In the genomic region with DNA sequence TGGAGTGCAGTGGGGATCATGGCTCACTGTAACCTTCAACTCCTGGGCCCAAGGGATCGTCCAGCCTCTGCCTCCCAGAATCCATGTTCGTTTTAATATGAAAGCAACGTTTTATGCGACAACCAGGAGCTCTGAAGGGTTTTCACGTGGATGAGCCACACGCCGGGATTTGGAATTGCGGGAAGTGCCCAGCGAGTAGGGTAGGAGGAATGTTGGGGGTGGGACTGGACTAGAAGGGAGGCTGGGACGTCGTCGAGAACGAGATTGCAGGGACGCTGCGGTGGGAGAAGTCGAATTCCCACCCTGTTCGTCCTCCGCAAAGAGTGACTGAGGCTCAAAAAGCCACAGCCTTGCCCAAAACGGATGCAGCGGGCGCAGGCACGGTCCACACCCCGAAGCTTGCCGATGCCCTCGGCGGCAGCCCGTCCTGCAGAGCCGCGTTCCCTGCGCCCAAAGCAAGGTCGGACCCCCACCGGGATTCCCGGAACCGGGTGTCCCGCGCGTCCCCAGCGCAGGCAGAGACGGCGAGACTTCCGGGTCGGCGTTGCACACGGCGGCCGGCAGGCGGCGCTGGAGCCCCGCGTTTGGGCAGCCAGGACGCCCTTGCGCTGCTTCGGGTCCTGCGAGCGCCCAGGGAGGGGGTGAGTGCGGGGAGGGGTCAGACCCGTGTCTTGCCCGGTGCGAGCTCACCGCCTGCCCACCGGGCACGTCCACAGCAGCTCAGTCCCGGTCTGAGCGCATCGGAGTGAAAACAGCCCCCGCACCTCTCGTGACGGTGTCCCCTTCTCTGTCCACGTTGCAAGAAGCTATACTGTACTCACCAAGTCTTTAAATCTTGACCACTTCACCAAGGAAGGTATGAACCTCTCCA, we compare ENCODE assay signal across 8 cellular contexts.
DNase-seq lines count a peak whose midpoint lies in the region; ATAC-seq, FAIRE-seq and TF ChIP-seq lines count a peak whose summit lies in the region.

No MANE protein-coding gene starts in this region.

- peak; percentile 43 for DNase-seq in D721Med (ENCODE audit: insufficient read length, low spot score)
- DNase-seq in HuH-7.5 (ENCODE audit: low spot score), result peak; percentile 69
- DNase-seq in RWPE1 (ENCODE audit: low spot score), result peak; percentile 74
- DNase-seq in activated effector memory CD4-positive, alpha-beta T cell treated with Interleukin-2 at 50 U/mL for 16 hours, result peak; percentile 67
- DNase-seq in foreskin fibroblast, result peak; percentile 51 to 87
- DNase-seq in neural crest cell (ENCODE audit: low read depth, low spot score), result peak; percentile 81

- H3K4me3 Mint-ChIP-seq in neural crest cell, result peak overlapping the region; percentile 75

- peak; percentile 64 for ATAC-seq in GM21367 (IDR thresholded peaks at IDR 0.05; ENCODE audit: unreplicated experiment)

- peaks cover 3 to 6% of the 10 kb centered on the region in 2 donors for H3K27me3 ChIP-seq in stomach smooth muscle (ENCODE audit: control insufficient read depth in 1 of 2, insufficient read depth in 2 of 2, low read length in 2 of 2)

- H3K9me3 Mint-ChIP-seq in neural crest cell, result no peaks in the 10 kb centered on the region

- H3K27me3 Mint-ChIP-seq in neural crest cell (ENCODE audit: low read depth), result peaks cover 13% of the 10 kb centered on the region

- peaks cover 9% of the 10 kb centered on the region for H3K4me1 Mint-ChIP-seq in neural crest cell

- H3K27ac ChIP-seq in RWPE1 (peak overlapping the region; percentile 45), stomach smooth muscle (ENCODE audit: low read length) (peak overlapping the region; percentile 70)

- H3K9me3 ChIP-seq in stomach smooth muscle (ENCODE audit: control insufficient read depth in 2 of 2, low read length in 2 of 2), result no peaks in the 10 kb centered on the region

- H3K9ac ChIP-seq in stomach smooth muscle (ENCODE audit: low read length in 2 of 2), result peak overlapping the region; percentile 50 to 89

- CTCF ChIA-PET in RWPE1 (lab: Yijun Ruan, JAX), result interaction anchor here (0.5 to 7.0 kb wide), 53 partner anchors 9 to 1990 kb away, joined by 3 to 163 read pairs (median 4); partner anchors contain the start of genes DHX35 and FAM83D

- POLR2A ChIA-PET in RWPE1 (lab: Yijun Ruan, JAX; ENCODE audit: low non-redundant PET), result interaction anchor here (0.6 to 0.7 kb wide), 2 partner anchors 23 to 29 kb away, joined by 3 read pairs; no protein-coding TSS in a partner anchor

- FAIRE-seq in D721Med (lab: Jason Lieb, UNC), result no peak

- TF ChIP-seq CTCF in D721Med (IDR thresholded peaks at IDR 0.05; ENCODE audit: insufficient read depth, missing control alignments), result peak; percentile 76
- peak; percentile 100 for TF ChIP-seq CTCF in RWPE1 (conservative IDR thresholded peaks at IDR 0.05; ENCODE audit: low read depth)
- peak; percentile 88 for TF ChIP-seq CTCF in foreskin fibroblast (IDR thresholded peaks at IDR 0.05; ENCODE audit: low read depth, low read length)
- peak; percentile 100 for TF ChIP-seq CTCF in neural crest cell (conservative IDR thresholded peaks at IDR 0.05)

- peak overlapping the region; percentile 64 to 83 for H3K4me3 ChIP-seq in foreskin fibroblast (ENCODE audit: low read depth in 1 of 2, low read length in 2 of 2)
- peak overlapping the region; percentile 91 to 92 for H3K4me3 ChIP-seq in stomach smooth muscle (ENCODE audit: low read length in 2 of 2)

- H3K36me3 ChIP-seq in stomach smooth muscle (ENCODE audit: control insufficient read depth in 2 of 2, insufficient read depth in 2 of 2, low read length in 2 of 2), result no peaks in the 10 kb centered on the region

- H3K27ac Mint-ChIP-seq in neural crest cell (ENCODE audit: unreplicated experiment), result no peak overlapping the region

- H3K36me3 Mint-ChIP-seq in neural crest cell (ENCODE audit: low read depth), result no peaks in the 10 kb centered on the region

- peaks cover 27% of the 10 kb centered on the region for H3K4me1 ChIP-seq in stomach smooth muscle (ENCODE audit: control insufficient read depth, insufficient read depth, low read length)

Comparison
In these comparisons a context has a peak if more than half of its experiments do, and no peak if none do; other contexts are left out.
1. Peak in every context shown above with its lines: DNase-seq, ATAC-seq, H3K4me3 ChIP-seq and H3K27ac ChIP-seq.